In the genomic region with DNA sequence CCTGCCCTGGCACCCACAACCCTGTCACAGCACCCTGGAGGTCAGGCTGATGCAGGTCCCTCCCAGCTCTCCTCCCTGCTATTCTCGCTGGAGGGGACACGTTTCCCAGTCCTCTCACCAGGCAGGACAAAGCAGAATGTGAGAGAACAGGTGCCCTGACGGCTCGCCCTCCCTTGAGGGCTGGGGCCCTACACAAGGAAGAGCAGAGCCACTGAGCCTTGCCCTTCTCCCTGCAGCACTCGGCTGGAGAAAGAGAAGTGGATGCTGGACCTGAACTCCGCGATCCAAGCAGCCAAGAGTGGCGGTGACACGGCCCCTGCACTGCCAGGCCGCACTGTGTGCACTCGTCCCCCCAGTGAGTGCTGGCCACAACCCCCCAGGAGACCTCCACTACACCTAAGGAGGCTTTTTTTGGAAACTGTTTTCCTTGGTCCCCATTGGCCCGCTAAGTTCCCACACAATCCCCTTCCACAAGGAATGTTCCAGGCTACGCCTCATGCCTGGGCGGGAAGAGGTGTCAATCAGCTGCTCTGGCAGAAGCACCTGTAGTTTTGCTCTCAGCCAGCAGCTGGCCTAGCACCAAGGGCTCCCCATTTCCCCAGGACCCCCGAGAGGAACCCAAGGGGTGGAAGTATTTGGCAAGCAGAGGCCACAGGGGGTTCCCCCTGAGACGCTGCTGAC, we compare ENCODE assay signal across 22 cellular contexts. TPM values are rescaled to one million over a fixed set of nuclear protein-coding genes. Genes with fewer than 3 reads are reported as not detected.
DNase-seq lines count a peak whose midpoint lies in the region; ATAC-seq, FAIRE-seq and TF ChIP-seq lines count a peak whose summit lies in the region.
"Had no signal": no experiment of that assay in that cellular context is flagged by ENCODE, and none has a peak within 500 bp of the region (broad histone marks: within the 10 kb centered on the region; RNA-seq: fewer than 3 reads in every experiment).

No MANE protein-coding gene starts in this region.

- DNase-seq in Calu3, result no peak
- peak; percentile 76 for DNase-seq in osteoblast (ENCODE audit: insufficient read length, low spot score, missing footprints)
- no peak for DNase-seq in frontal cortex (ENCODE audit: low spot score in 2 of 2)
- no peak for DNase-seq in middle frontal gyrus (ENCODE audit: extremely low spot score, low spot score)
- DNase-seq: activated CD4-positive, alpha-beta T cell treated with anti-CD3 and anti-CD28 coated beads for 48 hours; activated naive CD4-positive, alpha-beta T cell treated with Interleukin-2 at 50 U/mL for 16 hours; activated T-cell treated with anti-CD3 and anti-CD28 coated beads, Interleukin-2, amount 50 U/mL, for 48 hours; CD4-positive, CD25-positive, alpha-beta regulatory T cell; DMS 273 treated with DMSO at 0.1 percent for 48 hours; foreskin keratinocyte; naive thymus-derived CD4-positive, alpha-beta T cell; NCI-H187; NCI-H774; pancreas; uterus had no signal

- CTCF ChIA-PET in Calu3 (lab: Charles Lee), result no interaction called here

- no peak for FAIRE-seq in frontal cortex (lab: Jason Lieb, UNC)
- FAIRE-seq: G401.6, GM18507, pancreas had no signal

- H3K9me3 Mint-ChIP-seq in Calu3 (ENCODE audit: low read depth, unreplicated experiment), result no peaks in the 10 kb centered on the region
- H3K9me3 Mint-ChIP-seq: naive thymus-derived CD4-positive, alpha-beta T cell; T-helper 1 cell treated with Interleukin-12 subunit alpha and Interleukin-12 subunit beta and Interleukin-4 antibody, amounts not matched to agents 30 μg/mL and 1 μg/mL, for 36 hours had no signal

- H3K4me3 ChIP-seq in osteoblast (ENCODE audit: insufficient read depth, low read length), result no peak overlapping the region
- H3K4me3 ChIP-seq: pancreas, uterus had no signal

- ATAC-seq in esophagus mucosa, result peak; percentile 5
- no peak for ATAC-seq in HG03280 (IDR thresholded peaks at IDR 0.05; ENCODE audit: unreplicated experiment)
- ATAC-seq in HG03108 (IDR thresholded peaks at IDR 0.05; ENCODE audit: unreplicated experiment), result no peak
- ATAC-seq: foreskin keratinocyte had no signal

- no peak overlapping the region for H2AFZ ChIP-seq in osteoblast (ENCODE audit: low read length)

- no peaks in the 10 kb centered on the region for H3K27me3 ChIP-seq in osteoblast (ENCODE audit: insufficient read depth, low read length)
- H3K27me3 ChIP-seq: foreskin keratinocyte, pancreas, uterus had no signal

- peak overlapping the region; percentile 58 for H3K27ac Mint-ChIP-seq in Calu3 (ENCODE audit: unreplicated experiment)
- H3K27ac Mint-ChIP-seq: CD4-positive, CD25-positive, alpha-beta regulatory T cell; naive thymus-derived CD4-positive, alpha-beta T cell; T-helper 1 cell treated with Interleukin-12 subunit alpha and Interleukin-12 subunit beta and Interleukin-4 antibody, amounts not matched to agents 30 μg/mL and 1 μg/mL, for 36 hours had no signal

- no peaks in the 10 kb centered on the region for H3K27me3 Mint-ChIP-seq in Calu3 (ENCODE audit: unreplicated experiment)
- H3K27me3 Mint-ChIP-seq: CD4-positive, CD25-positive, alpha-beta regulatory T cell; naive thymus-derived CD4-positive, alpha-beta T cell had no signal

- no peak overlapping the region for H3K27ac ChIP-seq in osteoblast (ENCODE audit: low read depth, low read length)
- H3K27ac ChIP-seq: foreskin keratinocyte, pancreas, uterus had no signal

- H3K4me2 ChIP-seq in osteoblast (ENCODE audit: insufficient read depth, low read length), result no peak overlapping the region

- H3K9me3 ChIP-seq in osteoblast (ENCODE audit: low read depth, low read length), result no peaks in the 10 kb centered on the region
- H3K9me3 ChIP-seq: pancreas, uterus had no signal

- no TSS peak for BruUV-seq in Calu3 (replicated peaks; lab: Mats Ljungman, UMichigan)

- no peak for TF ChIP-seq CTCF in Calu3 (IDR thresholded peaks at IDR 0.05; ENCODE audit: unreplicated experiment)
- no peak for TF ChIP-seq CTCF in osteoblast (IDR thresholded peaks at IDR 0.05; ENCODE audit: extremely low read depth, low read depth, low read length)

- no peaks in the 10 kb centered on the region for H3K79me2 ChIP-seq in osteoblast (ENCODE audit: insufficient read depth, low read length)

- peaks cover 2% of the 10 kb centered on the region for H4K20me1 ChIP-seq in osteoblast (ENCODE audit: insufficient read depth, low read length)

- H3K4me1 Mint-ChIP-seq in Calu3 (ENCODE audit: low read depth, unreplicated experiment), result no peaks in the 10 kb centered on the region

- no peaks in the 10 kb centered on the region for H3K4me1 ChIP-seq in osteoblast (ENCODE audit: insufficient read depth, low read length)
- H3K4me1 ChIP-seq: foreskin keratinocyte, pancreas, uterus had no signal

- H3K4me3 Mint-ChIP-seq in Calu3 (ENCODE audit: low read depth, unreplicated experiment), result no peak overlapping the region
- H3K4me3 Mint-ChIP-seq: CD4-positive, CD25-positive, alpha-beta regulatory T cell; naive thymus-derived CD4-positive, alpha-beta T cell; T-helper 1 cell treated with Interleukin-12 subunit alpha and Interleukin-12 subunit beta and Interleukin-4 antibody, amounts not matched to agents 30 μg/mL and 1 μg/mL, for 36 hours had no signal

- intact Hi-C loops in Calu3 (cut with micrococcal nuclease; ENCODE audit: unreplicated experiment), result no loop called here

- peaks cover 32% of the 10 kb centered on the region for H3K36me3 ChIP-seq in osteoblast (ENCODE audit: insufficient read depth, low read length)
- H3K36me3 ChIP-seq: uterus had no signal

- peaks cover 41% of the 10 kb centered on the region for H3K36me3 Mint-ChIP-seq in Calu3 (ENCODE audit: insufficient read depth, unreplicated experiment)

TF ChIP-seq in PFSK-1, 5 proteins besides CTCF, POLR2A, EP300 and RAD21:
- TF ChIP-seq SIN3A (IDR thresholded peaks at IDR 0.05; ENCODE audit: borderline replicate concordance, insufficient read depth, low read length), result no peak
- no peak for TF ChIP-seq FOXP2 (optimal IDR thresholded peaks at IDR 0.05; ENCODE audit: borderline replicate concordance, extremely low read depth, extremely low read length, insufficient read depth)
- 0 out of 2 replicates have a peak, but pooled peaks have one; percentile 16 for TF ChIP-seq POLR2AphosphoS5 (IDR thresholded peaks at IDR 0.05; ENCODE audit: low read depth, low read length)

RNA-seq across cellular contexts. Expression of gene STK25, which starts 17.4 kb away (rescaled TPM):
- total RNA-seq in Calu3 (2022) (149 and 159 TPM in 2 replicates), esophagus mucosa (82.4 TPM), osteoblast (189 and 227 TPM in 2 replicates), frontal cortex (181 TPM)
- polyA plus RNA-seq in PFSK-1 (2012; ENCODE audit: insufficient read length, low read depth), result 307 TPM
